8 cellular contexts compared by ENCODE assay signal in the genomic region with DNA sequence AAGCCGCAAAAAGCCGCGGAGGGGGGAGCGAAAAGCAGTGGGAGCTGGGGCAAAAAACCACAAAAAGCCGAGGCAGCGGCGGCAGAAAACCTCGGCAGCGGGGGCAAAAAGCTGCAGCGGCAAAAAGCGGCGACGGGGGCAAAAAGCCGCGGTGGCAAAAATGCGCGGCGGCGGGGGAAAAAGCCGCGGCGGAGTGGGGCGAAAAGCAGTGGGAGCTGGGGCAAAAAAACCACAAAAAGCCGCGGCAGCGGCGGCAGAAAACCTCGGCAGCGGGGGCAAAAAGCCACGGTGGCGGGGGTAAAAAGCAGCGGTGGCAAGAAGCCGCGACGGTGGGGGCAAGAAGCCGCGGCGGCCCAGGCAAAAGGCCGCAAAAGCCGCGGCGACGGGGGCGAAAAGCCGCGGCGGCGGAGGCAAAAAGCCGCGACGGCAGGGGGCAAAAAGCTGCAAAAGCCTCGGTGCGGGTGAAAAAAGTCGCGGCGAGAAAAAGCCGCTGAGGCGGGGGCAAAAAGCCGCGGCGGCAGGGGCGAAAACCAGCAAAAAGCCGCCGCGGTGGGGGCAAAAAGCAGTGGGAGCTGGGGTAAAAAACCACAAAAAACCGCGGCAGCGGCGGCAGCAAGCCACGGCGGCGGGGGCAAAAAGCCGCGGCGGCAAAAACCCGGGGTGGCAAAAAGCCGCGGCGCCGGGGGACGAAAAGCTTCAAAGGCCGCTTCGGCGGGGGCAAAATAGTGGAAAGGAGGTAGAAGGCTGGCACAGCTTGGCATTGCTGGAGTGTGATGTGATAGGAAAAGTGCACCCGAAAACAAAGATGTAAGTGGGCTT.
DNase-seq lines count a peak whose midpoint lies in the region; ATAC-seq, FAIRE-seq and TF ChIP-seq lines count a peak whose summit lies in the region.

No MANE protein-coding gene starts in this region.

- H3K4me3 ChIP-seq in heart right ventricle (peak overlapping the region; percentile 7 to 60 (median 50)), small intestine (ENCODE audit: low read depth in 1 of 2, low read length in 2 of 2) (peak overlapping the region; percentile 41 to 54)

- H3K9me3 ChIP-seq in heart right ventricle (peaks cover 0 to 4% (median 0%) of the 10 kb centered on the region in 11 donors), small intestine (ENCODE audit: control insufficient read depth, low read depth) (no peaks in the 10 kb centered on the region)

- peaks cover 0 to 16% (median 8%) of the 10 kb centered on the region in 9 donors for H3K4me1 ChIP-seq in heart right ventricle
- H3K4me1 ChIP-seq in small intestine (ENCODE audit: control insufficient read depth in 2 of 2, insufficient read depth in 1 of 2, low read depth in 1 of 2, low read length in 1 of 2): no peaks in the 10 kb centered on the region

- TF ChIP-seq CTCF in heart right ventricle (IDR thresholded peaks at IDR 0.05): no peak

- intact Hi-C loops in heart right ventricle (cut with DNase I): no loop called here

- DNase-seq in NCI-H1417 (lab: John Stamatoyannopoulos, UW) (peak; percentile 22 to 45 (median 34)), NCI-H1417 treated with DMSO at 0.1 percent for 48 hours (lab: John Stamatoyannopoulos, UW) (no peak), T-helper 9 cell (peak; percentile 5), heart right ventricle (peak in 1 of 2 donors; percentile 10), small intestine (no peak), glomerular visceral epithelial cell (ENCODE audit: extremely low spot score) (no peak)

- H3K27ac ChIP-seq in heart right ventricle (no peak overlapping the region), small intestine (ENCODE audit: low read depth in 1 of 2, low read length in 1 of 2) (no peak overlapping the region)

- ATAC-seq in heart right ventricle (no peak), GM19023 (IDR thresholded peaks at IDR 0.05; ENCODE audit: unreplicated experiment) (no peak), GM18520 (IDR thresholded peaks at IDR 0.05; ENCODE audit: unreplicated experiment) (no peak)

- H3K27me3 ChIP-seq in heart right ventricle (peaks cover 0 to 40% (median 33%) of the 10 kb centered on the region in 7 donors), small intestine (ENCODE audit: control insufficient read depth in 2 of 2, insufficient read depth in 2 of 2, low read length in 2 of 2) (peaks cover 0 to 4% of the 10 kb centered on the region in 2 donors)

- no peak for FAIRE-seq in small intestine (lab: Jason Lieb, UNC)

- 1 to 2% methylated on average over 84 to 85 of the region's 85 CpGs for WGBS in heart right ventricle, 2 donors
- 1 to 2% (median 2%) methylated on average over 83 to 85 of the region's 85 CpGs for WGBS in small intestine, 3 donors

- H3K36me3 ChIP-seq in heart right ventricle (no peaks in the 10 kb centered on the region), small intestine (ENCODE audit: control insufficient read depth in 2 of 2, insufficient read depth in 2 of 2, low read length in 2 of 2) (no peaks in the 10 kb centered on the region)

Comparison
In these comparisons a context has a peak if more than half of its experiments do, and no peak if none do; other contexts are left out.
1. DNase-seq: peak in NCI-H1417 (3 of 3) and T-helper 9 cell (single experiment); none in NCI-H1417 treated with DMSO at 0.1 percent for 48 hours (single experiment), small intestine (single experiment) and glomerular visceral epithelial cell (single experiment).